In the genomic region with DNA sequence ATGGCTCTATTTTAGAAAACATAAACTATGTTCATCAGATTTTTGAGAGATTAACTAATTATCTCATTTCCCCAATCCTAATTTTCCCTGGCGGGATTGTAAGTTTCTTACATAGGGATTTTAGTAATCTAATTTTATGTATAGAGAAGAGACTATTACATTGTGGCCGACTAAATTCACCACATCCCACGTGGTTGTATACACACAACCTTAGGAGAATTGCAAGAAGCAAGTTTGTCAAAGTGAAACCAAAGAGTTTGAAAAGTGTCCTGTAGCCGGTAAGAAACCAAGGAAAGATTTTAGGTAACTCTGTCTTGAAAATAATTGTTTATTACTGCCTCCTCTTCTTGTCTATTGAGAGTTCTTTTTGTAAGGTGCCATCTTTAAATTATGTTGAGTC, we compare ENCODE assay signal across 19 cellular contexts.
DNase-seq lines count a peak whose midpoint lies in the region; ATAC-seq and TF ChIP-seq lines count a peak whose summit lies in the region.
"Had no signal": no experiment of that assay in that cellular context is flagged by ENCODE, and none has a peak within 500 bp of the region (broad histone marks: within the 10 kb centered on the region; RNA-seq: fewer than 3 reads in every experiment).

No MANE protein-coding gene starts in this region.

- no peak for TF ChIP-seq CTCF in MCF 10A (IDR thresholded peaks at IDR 0.05; ENCODE audit: unreplicated experiment)
- no peak for TF ChIP-seq CTCF in breast epithelium (IDR thresholded peaks at IDR 0.05)

- DNase-seq in MCF 10A (ENCODE audit: unreplicated experiment): no peak
- no peak for DNase-seq in breast epithelium (ENCODE audit: low spot score in 2 of 2)
- no peak for DNase-seq in adipocyte (ENCODE audit: low read depth)
- DNase-seq in mesenchymal stem cell: no peak
- no peak for DNase-seq in NCI-H69 (lab: John Stamatoyannopoulos, UW)
- DNase-seq in HCEC 1CT: no peak
- DNase-seq: 8988T; CD4-positive, CD25-positive, alpha-beta regulatory T cell; H9; Kasumi-1; NCI-H2029; NCI-H446 treated with DMSO at 0.1 percent for 48 hours; NCI-H526; Peyer's patch; SIG-M5 had no signal

- H3K14ac ChIP-seq in mesenchymal stem cell (ENCODE audit: low read length in 2 of 2): no peak overlapping the region

- no peaks in the 10 kb centered on the region for H3K79me1 ChIP-seq in mesenchymal stem cell (replicated peaks; ENCODE audit: low read length, poor library complexity, severe bottlenecking)

- H3K27ac Mint-ChIP-seq in MCF 10A (ENCODE audit: low read depth, unreplicated experiment): peak overlapping the region; percentile 20
- H3K27ac Mint-ChIP-seq: CD4-positive, CD25-positive, alpha-beta regulatory T cell; GM23338; H9 had no signal

- H2BK5ac ChIP-seq in mesenchymal stem cell (ENCODE audit: low read depth, low read length, poor library complexity, severe bottlenecking): no peak overlapping the region

- BruUV-seq in MCF 10A (replicated peaks; lab: Mats Ljungman, UMichigan): no TSS peak

- no peak overlapping the region for H2AK5ac ChIP-seq in mesenchymal stem cell (ENCODE audit: low read length, severe bottlenecking)

- no peak overlapping the region for H3K4me3 Mint-ChIP-seq in MCF 10A (ENCODE audit: unreplicated experiment)
- H3K4me3 Mint-ChIP-seq: CD4-positive, CD25-positive, alpha-beta regulatory T cell; GM23338; H9 had no signal

- no peak overlapping the region for H3K23ac ChIP-seq in mesenchymal stem cell (ENCODE audit: low read length in 2 of 2)

- no peak overlapping the region for H2AFZ ChIP-seq in mesenchymal stem cell (ENCODE audit: low read depth, low read length)
- H2AFZ ChIP-seq: GM23338 had no signal

- H3K9me3 Mint-ChIP-seq in MCF 10A (ENCODE audit: unreplicated experiment): peaks cover 11% of the 10 kb centered on the region

- intact Hi-C loops in MCF 10A (cut with micrococcal nuclease) (no loop called here), breast epithelium (cut with DNase I; ENCODE audit: low total_unique reads) (no loop called here)

- POLR2A ChIA-PET in MCF 10A (lab: Yijun Ruan, JAX): interaction anchor here (0.9 kb wide), 1 partner anchor 10 kb away, joined by 3 read pairs; no protein-coding TSS in a partner anchor

- H2BK12ac ChIP-seq in mesenchymal stem cell (ENCODE audit: low read length in 2 of 2): no peak overlapping the region

- no peaks in the 10 kb centered on the region for H3K36me3 Mint-ChIP-seq in MCF 10A (ENCODE audit: insufficient read depth, unreplicated experiment)

- H3K4me2 ChIP-seq in mesenchymal stem cell (ENCODE audit: low read length, poor library complexity, severe bottlenecking): no peak overlapping the region
- H3K4me2 ChIP-seq: BLaER1, GM23338 had no signal

- H2BK15ac ChIP-seq in mesenchymal stem cell (ENCODE audit: low read depth, poor library complexity, severe bottlenecking): no peak overlapping the region

- WGBS in mesenchymal stem cell: 76% methylated on average over 2 of the region's 4 CpGs

- TF ChIP-seq POLR2A in breast epithelium (IDR thresholded peaks at IDR 0.05): no peak

- H3K27me3 ChIP-seq in breast epithelium (no peaks in the 10 kb centered on the region), adipocyte (replicated peaks; ENCODE audit: control insufficient read depth, insufficient read depth, low read length) (no peaks in the 10 kb centered on the region), mesenchymal stem cell (ENCODE audit: control insufficient read depth in 1 of 2, insufficient read depth in 1 of 2, low read length in 2 of 2) (no peaks in the 10 kb centered on the region)
- H3K27me3 ChIP-seq: BLaER1, Peyer's patch had no signal

- H3K4ac ChIP-seq in mesenchymal stem cell (ENCODE audit: low read depth in 1 of 2, low read length in 2 of 2): no peak overlapping the region

- H3K9me3 ChIP-seq in breast epithelium: no peaks in the 10 kb centered on the region
- H3K9me3 ChIP-seq in adipocyte (ENCODE audit: control insufficient read depth, low read length): no peaks in the 10 kb centered on the region
- no peaks in the 10 kb centered on the region for H3K9me3 ChIP-seq in mesenchymal stem cell (ENCODE audit: control insufficient read depth, low read length)
- H3K9me3 ChIP-seq: Peyer's patch had no signal

- H3K4me1 ChIP-seq in breast epithelium (no peaks in the 10 kb centered on the region), adipocyte (ENCODE audit: control insufficient read depth, insufficient read depth, low read length) (peaks cover 78% of the 10 kb centered on the region), mesenchymal stem cell (ENCODE audit: control insufficient read depth, insufficient read depth, low read depth, low read length) (no peaks in the 10 kb centered on the region)
- H3K4me1 ChIP-seq: BLaER1, Peyer's patch had no signal

- no peak overlapping the region for H3K18ac ChIP-seq in mesenchymal stem cell (ENCODE audit: low read depth in 1 of 2, low read length in 2 of 2)

- CTCF ChIA-PET in MCF 10A (lab: Yijun Ruan, JAX): no interaction called here

- no peak for ATAC-seq in HG02798 (IDR thresholded peaks at IDR 0.05; ENCODE audit: poor library complexity, unreplicated experiment)
- no peak for ATAC-seq in GM21447 (IDR thresholded peaks at IDR 0.05; ENCODE audit: unreplicated experiment)
- ATAC-seq: GM23338 had no signal

- H3K36me3 ChIP-seq in breast epithelium: no peaks in the 10 kb centered on the region
- H3K36me3 ChIP-seq in adipocyte (ENCODE audit: control insufficient read depth, insufficient read depth, low read length, severe bottlenecking): no peaks in the 10 kb centered on the region
- H3K36me3 ChIP-seq in mesenchymal stem cell (ENCODE audit: control insufficient read depth in 1 of 2, insufficient read depth in 2 of 2, low read depth in 1 of 2, low read length in 2 of 2): no peaks in the 10 kb centered on the region
- H3K36me3 ChIP-seq: BLaER1, Peyer's patch had no signal

- H4K91ac ChIP-seq in mesenchymal stem cell (ENCODE audit: low read length): no peak overlapping the region

- peaks cover 24% of the 10 kb centered on the region for H3K4me1 Mint-ChIP-seq in MCF 10A (ENCODE audit: insufficient read depth, unreplicated experiment)
- H3K4me1 Mint-ChIP-seq: CD4-positive, CD25-positive, alpha-beta regulatory T cell; GM23338; H9 had no signal

- no peaks in the 10 kb centered on the region for H3K27me3 Mint-ChIP-seq in MCF 10A (ENCODE audit: insufficient read depth, unreplicated experiment)
- H3K27me3 Mint-ChIP-seq: CD4-positive, CD25-positive, alpha-beta regulatory T cell had no signal

- no peak overlapping the region for H2BK120ac ChIP-seq in mesenchymal stem cell (ENCODE audit: low read depth, low read length)

- no peak overlapping the region for H4K8ac ChIP-seq in mesenchymal stem cell (ENCODE audit: low read length)

- H3K27ac ChIP-seq in breast epithelium (no peak overlapping the region), mesenchymal stem cell (ENCODE audit: low read length, poor library complexity, severe bottlenecking) (no peak overlapping the region)
- H3K27ac ChIP-seq: BLaER1, Peyer's patch had no signal

- H3K9ac ChIP-seq in adipocyte (ENCODE audit: low read length): peak overlapping the region; percentile 40
- H3K9ac ChIP-seq in mesenchymal stem cell (ENCODE audit: low read length): peak overlapping the region; percentile 50
- H3K9ac ChIP-seq: BLaER1 had no signal

- H3K4me3 ChIP-seq in breast epithelium: no peak overlapping the region
- no peak overlapping the region for H3K4me3 ChIP-seq in adipocyte (ENCODE audit: low read length)
- no peak overlapping the region for H3K4me3 ChIP-seq in mesenchymal stem cell (ENCODE audit: insufficient read depth in 1 of 2, low read depth in 1 of 2, low read length in 2 of 2)
- H3K4me3 ChIP-seq: BLaER1, GM23338, Peyer's patch had no signal
